10 cellular contexts compared by ENCODE assay signal in genomic region chr21:33993286-33994231, GRCh38.
DNase-seq lines count a peak whose midpoint lies in the region; ATAC-seq and TF ChIP-seq lines count a peak whose summit lies in the region.
"Had no signal": no experiment of that assay in that cellular context is flagged by ENCODE, and none has a peak within 500 bp of the region (broad histone marks: within the 10 kb centered on the region; RNA-seq: fewer than 3 reads in every experiment).

No MANE protein-coding gene starts in this region.

- intact Hi-C loops in heart right ventricle (cut with DNase I) (no loop called here), Right ventricle myocardium inferior (cut with DNase I) (no loop called here), right lobe of liver (cut with DNase I) (no loop called here), uterus (cut with DNase I; ENCODE audit: low total_unique reads) (no loop called here)

- DNase-seq in heart right ventricle (peak in 1 of 2 donors; percentile 25), Right ventricle myocardium inferior (ENCODE audit: missing footprints) (no peak), T-helper 17 cell (no peak), right lobe of liver (no peak), uterus (peak in 1 of 2 donors; percentile 24), NCI-H1105 treated with DMSO at 0.1 percent for 48 hours (lab: John Stamatoyannopoulos, UW) (no peak)
- DNase-seq: NCI-H526 treated with DMSO at 0.1 percent for 48 hours; stimulated activated CD4-positive, alpha-beta T cell treated with anti-CD3 and anti-CD28 coated beads, Interleukin-4, amount 100 ng/mL, for 4 hours had no signal

- H3K27ac Mint-ChIP-seq in T-helper 17 cell, result peak overlapping the region; percentile 22

- H3K27ac ChIP-seq in heart right ventricle (peak overlapping the region in 3 of 10 donors; percentile 9 to 50 (median 24)), right lobe of liver (no peak overlapping the region), uterus (peak overlapping the region; percentile 41 to 63)

- H3K36me3 Mint-ChIP-seq in T-helper 17 cell (ENCODE audit: low read depth), result peaks cover 3% of the 10 kb centered on the region

- H3K4me3 ChIP-seq in heart right ventricle (no peak overlapping the region), right lobe of liver (no peak overlapping the region), uterus (no peak overlapping the region)

- peaks cover 0 to 15% (median 0%) of the 10 kb centered on the region in 9 donors for H3K4me1 ChIP-seq in heart right ventricle
- H3K4me1 ChIP-seq in right lobe of liver, result no peaks in the 10 kb centered on the region
- no peaks in the 10 kb centered on the region for H3K4me1 ChIP-seq in uterus

- H3K4me3 Mint-ChIP-seq in T-helper 17 cell, result no peak overlapping the region

- H3K4me1 Mint-ChIP-seq in T-helper 17 cell, result peaks cover 8% of the 10 kb centered on the region

- H3K9me3 ChIP-seq in heart right ventricle (peaks cover 0 to 24% (median 0%) of the 10 kb centered on the region in 11 donors), T-helper 17 cell (ENCODE audit: control insufficient read depth, low read length, poor library complexity, severe bottlenecking) (no peaks in the 10 kb centered on the region), right lobe of liver (no peaks in the 10 kb centered on the region), uterus (no peaks in the 10 kb centered on the region)

- H3K27me3 ChIP-seq in heart right ventricle (no peaks in the 10 kb centered on the region), right lobe of liver (no peaks in the 10 kb centered on the region), uterus (no peaks in the 10 kb centered on the region)

- TF ChIP-seq POLR2A in right lobe of liver (IDR thresholded peaks at IDR 0.05) (no peak), uterus (IDR thresholded peaks at IDR 0.05) (no peak)

- no peaks in the 10 kb centered on the region for H3K27me3 Mint-ChIP-seq in T-helper 17 cell

- TF ChIP-seq CTCF in heart right ventricle (IDR thresholded peaks at IDR 0.05) (no peak), right lobe of liver (IDR thresholded peaks at IDR 0.05) (no peak), uterus (IDR thresholded peaks at IDR 0.05) (no peak)

- WGBS in heart right ventricle, 2 donors, result 54 to 63% methylated on average over 12 of the region's 12 CpGs
- 54% methylated on average over 9 of the region's 12 CpGs for WGBS in right lobe of liver (ENCODE audit: insufficient coverage, low coverage, low lambda C conversion rate, missing lambda C conversion rate)

- H3K36me3 ChIP-seq in heart right ventricle (no peaks in the 10 kb centered on the region), right lobe of liver (no peaks in the 10 kb centered on the region), uterus (no peaks in the 10 kb centered on the region)

- ATAC-seq in heart right ventricle, result peak in 6 of 8 donors; percentile 51 to 89 (median 62)
- no peak for ATAC-seq in Right ventricle myocardium inferior
- ATAC-seq in T-helper 17 cell, result no peak
- peak; percentile 32 to 53 (median 38) for ATAC-seq in right lobe of liver
- ATAC-seq in GM18858 (IDR thresholded peaks at IDR 0.05; ENCODE audit: unreplicated experiment), result no peak
- ATAC-seq in HG02798 (IDR thresholded peaks at IDR 0.05; ENCODE audit: poor library complexity, unreplicated experiment), result no peak

Comparison
In these comparisons a context has a peak if more than half of its experiments do, and no peak if none do; other contexts are left out.
1. ATAC-seq: peak in heart right ventricle (6 of 8) and right lobe of liver (4 of 4); none in Right ventricle myocardium inferior (single experiment), T-helper 17 cell (single experiment), GM18858 (single experiment) and HG02798 (single experiment).
2. H3K27ac ChIP-seq: peak in uterus (2 of 2); none in right lobe of liver (0 of 3).